In genomic region chr15:99185731-99186130, GRCh38 we compare ENCODE assay signal across 23 cellular contexts.
"Had no signal": no experiment of that assay in that cellular context is flagged by ENCODE, and none has a peak within 500 bp of the region (broad histone marks: within the 10 kb centered on the region; RNA-seq: fewer than 3 reads in every experiment).

No MANE protein-coding gene starts in this region.

- H3K27ac Mint-ChIP-seq: activated naive CD8-positive, alpha-beta T cell; activated T-helper 2 cell treated with anti-CD3 and anti-CD28 coated beads, Interferon-gamma antibody, Interleukin-2, Interleukin-4, amounts not matched to agents 10 μg/mL and 5 μg/mL and 100 μg/mL, durations not matched to agents 14 hours and 24 hours and 36 hours; dendritic cell treated with granulocyte-macrophage colony-stimulating factor and Interleukin-4, amounts not matched to agents 40 ng/mL and 50 ng/mL, for 4 days; naive thymus-derived CD4-positive, alpha-beta T cell; neural progenitor cell; T-helper 1 cell treated with Interleukin-12 subunit alpha and Interleukin-12 subunit beta and Interleukin-4 antibody, amounts not matched to agents 30 μg/mL and 1 μg/mL, for 36 hours; WTC11 had no signal

- H3K27me3 Mint-ChIP-seq: dendritic cell treated with granulocyte-macrophage colony-stimulating factor and Interleukin-4, amounts not matched to agents 40 ng/mL and 50 ng/mL, for 4 days had no signal

- H3K36me3 Mint-ChIP-seq: activated naive CD8-positive, alpha-beta T cell had no signal

- H3K4me1 Mint-ChIP-seq: naive thymus-derived CD4-positive, alpha-beta T cell had no signal

- H3K27ac ChIP-seq: adrenal gland, cardiac muscle cell, neural progenitor cell, transverse colon had no signal

- H3K4me3 Mint-ChIP-seq: activated naive CD8-positive, alpha-beta T cell; activated T-cell treated with anti-CD3 and anti-CD28 coated beads, Interleukin-2, amount 50 U/mL, for 4 hours; dendritic cell treated with granulocyte-macrophage colony-stimulating factor and Interleukin-4, amounts not matched to agents 40 ng/mL and 50 ng/mL, for 4 days; naive thymus-derived CD4-positive, alpha-beta T cell; neural progenitor cell; T-helper 1 cell treated with Interleukin-12 subunit alpha and Interleukin-12 subunit beta and Interleukin-4 antibody, amounts not matched to agents 30 μg/mL and 1 μg/mL, for 36 hours; WTC11 had no signal

- ATAC-seq: activated T-cell treated with anti-CD3 and anti-CD28 coated beads, Interleukin-2, amount 50 U/mL, for 4 hours; left colon; mucosa of descending colon; naive thymus-derived CD4-positive, alpha-beta T cell; sciatic nerve; stimulated activated naive CD8-positive, alpha-beta T cell treated with anti-CD3 and anti-CD28 coated beads, Interleukin-15, Interleukin-2, amounts not matched to agents 100 U/mL and 50 U/mL, for 24 hours; WTC11 had no signal

- DNase-seq: activated CD4-positive, alpha-beta T cell treated with anti-CD3 and anti-CD28 coated beads, Interleukin-2, amount 50 U/mL, for 48 hours; activated CD8-positive, alpha-beta memory T cell treated with anti-CD3 and anti-CD28 coated beads, Interleukin-2, amount 50 U/mL, for 48 hours; activated naive CD4-positive, alpha-beta T cell; activated T-cell treated with anti-CD3 and anti-CD28 coated beads, Interleukin-2, amount 50 U/mL, for 4 hours; adrenal gland; effector memory CD4-positive, alpha-beta T cell; head of caudate nucleus; left colon; mesenchymal stem cell; mucosa of descending colon; naive thymus-derived CD4-positive, alpha-beta T cell; stimulated activated CD4-positive, alpha-beta T cell treated with anti-CD3 and anti-CD28 coated beads, Interleukin-4, amount 100 ng/mL, for 24 hours; stimulated activated naive CD8-positive, alpha-beta T cell treated with anti-CD3 and anti-CD28 coated beads, Interleukin-15, Interleukin-2, amounts not matched to agents 100 U/mL and 50 U/mL, for 24 hours; T1000; transverse colon had no signal

- H3K9me3 ChIP-seq: adrenal gland, mucosa of descending colon, transverse colon had no signal

- H3K36me3 ChIP-seq: cardiac muscle cell, neural progenitor cell, transverse colon had no signal

- H3K9me3 Mint-ChIP-seq: activated T-cell treated with anti-CD3 and anti-CD28 coated beads, Interleukin-2, amount 50 U/mL, for 4 hours; activated T-helper 2 cell treated with anti-CD3 and anti-CD28 coated beads, Interferon-gamma antibody, Interleukin-2, Interleukin-4, amounts not matched to agents 10 μg/mL and 5 μg/mL and 100 μg/mL, durations not matched to agents 14 hours and 24 hours and 36 hours; dendritic cell treated with granulocyte-macrophage colony-stimulating factor and Interleukin-4, amounts not matched to agents 40 ng/mL and 50 ng/mL, for 4 days; naive thymus-derived CD4-positive, alpha-beta T cell; T-helper 1 cell treated with Interleukin-12 subunit alpha and Interleukin-12 subunit beta and Interleukin-4 antibody, amounts not matched to agents 30 μg/mL and 1 μg/mL, for 36 hours had no signal

- H3K4me3 ChIP-seq: adrenal gland, cardiac muscle cell, mucosa of descending colon, neural progenitor cell, transverse colon had no signal

- H3K27me3 ChIP-seq: adrenal gland, cardiac muscle cell, neural progenitor cell, transverse colon had no signal
